Comparison of ENCODE assay signal across 8 cellular contexts in genomic region chr2:218398437-218399390, GRCh38. TPM values are rescaled to one million over a fixed set of nuclear protein-coding genes. Genes with fewer than 3 reads are reported as not detected.
DNase-seq lines count a peak whose midpoint lies in the region; ATAC-seq and TF ChIP-seq lines count a peak whose summit lies in the region.

No MANE protein-coding gene starts in this region.

- POLR2A ChIA-PET in A673 (lab: Charles Lee; ENCODE audit: low non-redundant PET), result no interaction called here

- 1% methylated on average over 70 to 95 of the region's 95 CpGs for WGBS in aorta, 2 donors

- no peaks in the 10 kb centered on the region for H3K9me3 Mint-ChIP-seq in activated naive CD4-positive, alpha-beta T cell treated with anti-CD3 and anti-CD28 coated beads, Interleukin-2, amount 50 U/mL, for 72 hours

- H3K36me3 ChIP-seq in A673 (ENCODE audit: insufficient read depth, low read length, poor library complexity, severe bottlenecking) (peaks cover 22% of the 10 kb centered on the region), aorta (ENCODE audit: control insufficient read depth in 1 of 2, insufficient read depth in 2 of 2, low read length in 1 of 2) (peaks cover 0 to 8% of the 10 kb centered on the region in 2 donors)

- DNase-seq in A673 (ENCODE audit: low spot score) (peak; percentile 79), GM13977 (ENCODE audit: low spot score) (peak; percentile 87), RKO (ENCODE audit: low spot score) (peak; percentile 42), head of caudate nucleus (peak in 40 of 42 donors; percentile 28 to 87 (median 77)), occipital lobe (lab: John Stamatoyannopoulos, UW) (peak; percentile 52), aorta (peak; percentile 93 to 94)
- peak in 1 of 2 donors; percentile 62 for DNase-seq in activated naive CD4-positive, alpha-beta T cell treated with anti-CD3 and anti-CD28 coated beads, Interleukin-2, amount 50 U/mL, for 72 hours (ENCODE audit: low spot score in 2 of 2)

- CTCF ChIA-PET in A673 (lab: Charles Lee), result no interaction called here

- ATAC-seq in HG03135 (IDR thresholded peaks at IDR 0.05; ENCODE audit: unreplicated experiment) (peak; percentile 26), aorta (ENCODE audit: low FRiP score) (peak; percentile 71)
- ATAC-seq in activated naive CD4-positive, alpha-beta T cell treated with anti-CD3 and anti-CD28 coated beads, Interleukin-2, amount 50 U/mL, for 72 hours, result peak; percentile 27 to 30

- no peaks in the 10 kb centered on the region for H3K9me3 ChIP-seq in A673 (ENCODE audit: low read depth, low read length, poor library complexity, severe bottlenecking)
- H3K9me3 ChIP-seq in aorta (ENCODE audit: control insufficient read depth, low read length), result no peaks in the 10 kb centered on the region

- intact Hi-C loops in A673 (cut with micrococcal nuclease; ENCODE audit: unreplicated experiment) (loop anchor here (5.0 kb wide), 1 partner anchor 449 kb away; no protein-coding TSS in a partner anchor), head of caudate nucleus (cut with DNase I) (loop anchor here (5.0 kb wide), 2 partner anchors 96 to 126 kb away; partner anchors contain the start of genes AAMP and PNKD), aorta (cut with DNase I) (loop anchor here (1.0 to 10.0 kb wide), 3 partner anchors 96 to 214 kb away; no protein-coding TSS in a partner anchor)

- no peaks in the 10 kb centered on the region for H3K36me3 Mint-ChIP-seq in activated naive CD4-positive, alpha-beta T cell treated with anti-CD3 and anti-CD28 coated beads, Interleukin-2, amount 50 U/mL, for 72 hours

- H3K4me3 ChIP-seq in A673 (ENCODE audit: low read depth, low read length, poor library complexity, severe bottlenecking) (peak overlapping the region; percentile 97), aorta (ENCODE audit: low read length in 2 of 2) (peak overlapping the region; percentile 38 to 56)

- peak overlapping the region in 1 of 2 donors; percentile 80 for H3K27ac Mint-ChIP-seq in activated naive CD4-positive, alpha-beta T cell treated with anti-CD3 and anti-CD28 coated beads, Interleukin-2, amount 50 U/mL, for 72 hours

- TF ChIP-seq CTCF in A673 (conservative IDR thresholded peaks at IDR 0.05; ENCODE audit: low read depth, low read length) (no peak), GM13977 (IDR thresholded peaks at IDR 0.05; ENCODE audit: extremely low read depth, insufficient read depth, missing control alignments) (no peak)

- no peaks in the 10 kb centered on the region for H3K27me3 ChIP-seq in A673 (replicated peaks; ENCODE audit: insufficient read depth, low read depth, low read length, poor library complexity)
- H3K27me3 ChIP-seq in aorta (ENCODE audit: control insufficient read depth in 1 of 2, insufficient read depth in 2 of 2, low read length in 1 of 2), result no peaks in the 10 kb centered on the region

- no TSS peak for BruUV-seq in A673 (replicated peaks; lab: Mats Ljungman, UMichigan)

- H3K4me1 ChIP-seq in A673 (ENCODE audit: insufficient read depth, low read length, poor library complexity, severe bottlenecking) (peaks cover 37% of the 10 kb centered on the region), aorta (ENCODE audit: control insufficient read depth in 1 of 2, insufficient read depth in 2 of 2, low read length in 2 of 2) (no peaks in the 10 kb centered on the region)

- in situ Hi-C loops in GM13977 (cut with MboI; ENCODE audit: low pct_unique_long_range_greater_than_20kb, low sequenced_read_pairs, unreplicated experiment), result no loop called here

- H3K27ac ChIP-seq in A673 (ENCODE audit: low read depth, low read length, poor library complexity, severe bottlenecking) (peak overlapping the region; percentile 91), aorta (ENCODE audit: low read depth in 1 of 2, low read length in 2 of 2) (peak overlapping the region; percentile 84 to 97)

RNA-seq across cellular contexts. Expression of gene CTDSP1, which starts 1.0 kb away (rescaled TPM):
- 72.3 and 77.4 TPM in 2 replicates for total RNA-seq in A673 (2021)
- total RNA-seq in activated naive CD4-positive, alpha-beta T cell treated with anti-CD3 and anti-CD28 coated beads, Interleukin-2, amount 50 U/mL, for 72 hours, result 10 to 100 TPM in 1 of 2 donors, 1 to 10 TPM in 1; 8.1 to 86.8 TPM
- 13.3 TPM for total RNA-seq in occipital lobe
- total RNA-seq in aorta, result 100 to 1,000 TPM; 141 to 162 TPM
- polyA plus RNA-seq in aorta, result 100 to 1,000 TPM in 1 of 2 donors, 10 to 100 TPM in 1; 61.6 to 137 TPM

RNA-seq across cellular contexts. Expression of gene SLC11A1, which starts 16.6 kb away (rescaled TPM):
- total RNA-seq in A673 (2021), result 0.09 TPM in 1 of 2 replicates, not detected in the other
- total RNA-seq in activated naive CD4-positive, alpha-beta T cell treated with anti-CD3 and anti-CD28 coated beads, Interleukin-2, amount 50 U/mL, for 72 hours, result not detected
- 1.7 TPM for total RNA-seq in occipital lobe
- 10 to 100 TPM; 40.1 to 56.1 TPM for total RNA-seq in aorta
- 1 to 10 TPM; 1.9 to 4.1 TPM for polyA plus RNA-seq in aorta

RNA-seq across cellular contexts. Expression of gene VIL1, which starts 20.2 kb away (rescaled TPM):
- total RNA-seq in A673 (2021) (not detected in 2 replicates), occipital lobe (not detected), aorta (under 1 TPM in 1 of 2 donors, not detected in 1; 0.65 TPM)
- not detected for total RNA-seq in activated naive CD4-positive, alpha-beta T cell treated with anti-CD3 and anti-CD28 coated beads, Interleukin-2, amount 50 U/mL, for 72 hours
- polyA plus RNA-seq in aorta, result 10 to 100 TPM in 1 of 2 donors, 1 to 10 TPM in 1; 1.1 to 40.3 TPM

RNA-seq across cellular contexts. Expression of gene CATIP, which starts 42.1 kb away (rescaled TPM):
- not detected in 2 replicates for total RNA-seq in A673 (2021)
- total RNA-seq in activated naive CD4-positive, alpha-beta T cell treated with anti-CD3 and anti-CD28 coated beads, Interleukin-2, amount 50 U/mL, for 72 hours, result not detected
- 0.31 TPM for total RNA-seq in occipital lobe
- total RNA-seq in aorta, result not detected
- under 1 TPM; 0.03 to 0.50 TPM for polyA plus RNA-seq in aorta

Comparison
In these comparisons a context has a peak if more than half of its experiments do, and no peak if none do; other contexts are left out.
1. RNA of gene SLC11A1, which starts 16.6 kb away (total RNA-seq): 40.1 to 56.1 TPM in aorta; 1.7 TPM in occipital lobe (single experiment), 0.09 TPM in A673 and not detected in activated naive CD4-positive, alpha-beta T cell treated with anti-CD3 and anti-CD28 coated beads, Interleukin-2, amount 50 U/mL, for 72 hours; every median in the first group is over 10 times any median in the second.
2. Peak in every context shown above with its lines, with median percentiles within 50 percentile points of each other: ATAC-seq.